In genomic region chr3:63972196-63972595, GRCh38 we compare ENCODE assay signal across 11 cellular contexts. TPM values are rescaled to one million over a fixed set of nuclear protein-coding genes. Genes with fewer than 3 reads are reported as not detected.
DNase-seq lines count a peak whose midpoint lies in the region; ATAC-seq and TF ChIP-seq lines count a peak whose summit lies in the region.
"Had no signal": no experiment of that assay in that cellular context is flagged by ENCODE, and none has a peak within 500 bp of the region (broad histone marks: within the 10 kb centered on the region; RNA-seq: fewer than 3 reads in every experiment).

No MANE protein-coding gene starts in this region.

- no peaks in the 10 kb centered on the region for H3K9me3 Mint-ChIP-seq in activated CD4-positive, alpha-beta memory T cell treated with anti-CD3 and anti-CD28 coated beads for 36 hours

- TF ChIP-seq POLR2A in thyroid gland (IDR thresholded peaks at IDR 0.05), result no peak

- H3K27me3 ChIP-seq in thyroid gland, result no peaks in the 10 kb centered on the region

- H3K27ac Mint-ChIP-seq in activated CD4-positive, alpha-beta memory T cell treated with anti-CD3 and anti-CD28 coated beads for 36 hours, result peak overlapping the region; percentile 86

- H3K4me1 Mint-ChIP-seq in activated CD4-positive, alpha-beta memory T cell treated with anti-CD3 and anti-CD28 coated beads for 36 hours (ENCODE audit: low read depth), result peaks cover 92% of the 10 kb centered on the region

- DNase-seq in GM03348 (ENCODE audit: low spot score) (peak; percentile 64), fibroblast of pulmonary artery (ENCODE audit: low read depth) (peak; percentile 71), renal cortical epithelial cell (ENCODE audit: low read depth) (peak; percentile 78), thyroid gland (no peak), DMS53 treated with DMSO at 0.1 percent for 48 hours (lab: John Stamatoyannopoulos, UW; ENCODE audit: unreplicated experiment) (no peak), NCI-H2029 (lab: John Stamatoyannopoulos, UW) (no peak)
- no peak for DNase-seq in activated CD4-positive, alpha-beta memory T cell treated with anti-CD3 and anti-CD28 coated beads for 36 hours
- DNase-seq: stimulated activated CD4-positive, alpha-beta T cell treated with anti-CD3 and anti-CD28 coated beads, Interleukin-4, amount 100 ng/mL, for 24 hours had no signal

- H3K27ac ChIP-seq in thyroid gland, result no peak overlapping the region
- H3K27ac ChIP-seq: epithelial cell of prostate had no signal

- peak overlapping the region; percentile 24 for H3K4me3 Mint-ChIP-seq in activated CD4-positive, alpha-beta memory T cell treated with anti-CD3 and anti-CD28 coated beads for 36 hours

- H3K36me3 Mint-ChIP-seq in activated CD4-positive, alpha-beta memory T cell treated with anti-CD3 and anti-CD28 coated beads for 36 hours, result peaks cover 5% of the 10 kb centered on the region

- peaks cover 31 to 58% of the 10 kb centered on the region in 2 donors for H3K4me1 ChIP-seq in thyroid gland

- no peak for TF ChIP-seq CTCF in fibroblast of pulmonary artery (IDR thresholded peaks at IDR 0.05; ENCODE audit: low read length, missing control alignments)
- TF ChIP-seq CTCF in thyroid gland (IDR thresholded peaks at IDR 0.05), result no peak

- no peak overlapping the region for H3K4me3 ChIP-seq in fibroblast of pulmonary artery (replicated peaks; ENCODE audit: low read depth, low read length)
- H3K4me3 ChIP-seq in thyroid gland (replicated peaks in 1 of 3), result no peak overlapping the region
- H3K4me3 ChIP-seq: lung had no signal

- intact Hi-C loops in activated CD4-positive, alpha-beta memory T cell treated with anti-CD3 and anti-CD28 coated beads for 36 hours (cut with micrococcal nuclease), result no loop called here
- intact Hi-C loops in thyroid gland (cut with DNase I), result no loop called here

- H3K9me3 ChIP-seq in thyroid gland, result no peaks in the 10 kb centered on the region

- CTCF ChIA-PET in activated CD4-positive, alpha-beta memory T cell treated with anti-CD3 and anti-CD28 coated beads for 36 hours (lab: Charles Lee), result interaction anchor here (0.8 to 25.3 kb wide), 4 partner anchors 6 to 23 kb away, joined by 3 to 360 read pairs (median 77); no protein-coding TSS in a partner anchor

- no peaks in the 10 kb centered on the region for H3K27me3 Mint-ChIP-seq in activated CD4-positive, alpha-beta memory T cell treated with anti-CD3 and anti-CD28 coated beads for 36 hours

- ATAC-seq in HG03342 (IDR thresholded peaks at IDR 0.05; ENCODE audit: unreplicated experiment), result no peak

- WGBS in thyroid gland, 2 donors, result 90 to 93% methylated on average over 2 of the region's 2 CpGs

- H3K36me3 ChIP-seq in thyroid gland, result no peaks in the 10 kb centered on the region

- POLR2A ChIA-PET in activated CD4-positive, alpha-beta memory T cell treated with anti-CD3 and anti-CD28 coated beads for 36 hours (lab: Charles Lee), result no interaction called here

RNA-seq across cellular contexts. Expression of gene PSMD6, which starts 51.1 kb away (rescaled TPM):
- 100 to 1,000 TPM; 104 to 109 TPM for total RNA-seq in activated CD4-positive, alpha-beta memory T cell treated with anti-CD3 and anti-CD28 coated beads for 36 hours
- total RNA-seq in renal cortical epithelial cell, result 113 and 124 TPM in 2 replicates
- total RNA-seq in thyroid gland, result 100 to 1,000 TPM in 1 of 4 donors, 10 to 100 TPM in 3; 64.1 to 116 (median 75.3) TPM

Comparison
In these comparisons a context has a peak if more than half of its experiments do, and no peak if none do; other contexts are left out.
1. DNase-seq: peak in GM03348 (single experiment), fibroblast of pulmonary artery (single experiment) and renal cortical epithelial cell (single experiment); none in activated CD4-positive, alpha-beta memory T cell treated with anti-CD3 and anti-CD28 coated beads for 36 hours (single experiment), thyroid gland (0 of 2), DMS53 treated with DMSO at 0.1 percent for 48 hours (single experiment) and NCI-H2029 (single experiment).